Comparison of ENCODE assay signal across 23 cellular contexts in genomic region chr20:16027710-16028109, GRCh38.
"Had no signal": no experiment of that assay in that cellular context is flagged by ENCODE, and none has a peak within 500 bp of the region (broad histone marks: within the 10 kb centered on the region; RNA-seq: fewer than 3 reads in every experiment).

No MANE protein-coding gene starts in this region.

- H3K4me3 ChIP-seq: body of pancreas, colonic mucosa, esophagus muscularis mucosa, gastroesophageal sphincter, heart right ventricle, tibial nerve, uterus had no signal

- H3K36me3 ChIP-seq: colonic mucosa, esophagus muscularis mucosa, gastroesophageal sphincter, heart right ventricle, tibial nerve, uterus had no signal

- DNase-seq: activated CD4-positive, alpha-beta memory T cell treated with anti-CD3 and anti-CD28 coated beads, Interleukin-2, amount 10 ng/mL, durations not matched to agents 7 days and 5 days; activated CD4-positive, alpha-beta T cell treated with anti-CD3 and anti-CD28 coated beads for 48 hours; activated CD4-positive, CD25-positive, alpha-beta regulatory T cell; activated naive CD4-positive, alpha-beta T cell treated with Interleukin-2 at 50 U/mL for 16 hours; activated naive CD8-positive, alpha-beta T cell treated with anti-CD3 and anti-CD28 coated beads, Interleukin-2, amount 10 ng/mL, durations not matched to agents 7 days and 5 days; activated T-cell treated with anti-CD3 and anti-CD28 coated beads, Interleukin-2, amount 50 U/mL, for 24 hours; amygdala; body of pancreas; colonic mucosa; effector CD4-positive, alpha-beta T cell; heart right ventricle; natural killer cell; occipital lobe; stimulated activated naive CD8-positive, alpha-beta T cell treated with anti-CD3 and anti-CD28 coated beads, Interleukin-15, Interleukin-2, amounts not matched to agents 100 U/mL and 50 U/mL, for 24 hours; substantia nigra; T-cell; uterus had no signal

- H3K9me3 Mint-ChIP-seq: activated CD4-positive, alpha-beta memory T cell treated with anti-CD3 and anti-CD28 coated beads, Interleukin-2, amount 10 ng/mL, durations not matched to agents 7 days and 5 days; activated T-cell treated with anti-CD3 and anti-CD28 coated beads, Interleukin-2, amount 50 U/mL, for 24 hours; natural killer cell had no signal

- H3K4me3 Mint-ChIP-seq: activated CD4-positive, alpha-beta memory T cell treated with anti-CD3 and anti-CD28 coated beads, Interleukin-2, amount 10 ng/mL, durations not matched to agents 7 days and 5 days; activated naive CD8-positive, alpha-beta T cell treated with anti-CD3 and anti-CD28 coated beads, Interleukin-2, amount 10 ng/mL, durations not matched to agents 7 days and 5 days; activated T-cell treated with anti-CD3 and anti-CD28 coated beads, Interleukin-2, amount 50 U/mL, for 24 hours; central memory CD8-positive, alpha-beta T cell; natural killer cell; T-cell had no signal

- H3K36me3 Mint-ChIP-seq: activated naive CD8-positive, alpha-beta T cell treated with anti-CD3 and anti-CD28 coated beads, Interleukin-2, amount 10 ng/mL, durations not matched to agents 7 days and 5 days; natural killer cell; T-cell had no signal

- H3K27ac Mint-ChIP-seq: activated CD4-positive, alpha-beta memory T cell treated with anti-CD3 and anti-CD28 coated beads, Interleukin-2, amount 10 ng/mL, durations not matched to agents 7 days and 5 days; activated naive CD8-positive, alpha-beta T cell treated with anti-CD3 and anti-CD28 coated beads, Interleukin-2, amount 10 ng/mL, durations not matched to agents 7 days and 5 days; activated T-cell treated with anti-CD3 and anti-CD28 coated beads, Interleukin-2, amount 50 U/mL, for 24 hours; activated T-helper 2 cell treated with anti-CD3 and anti-CD28 coated beads, Interferon-gamma antibody, Interleukin-2, Interleukin-4, amounts not matched to agents 10 μg/mL and 5 μg/mL and 100 μg/mL, durations not matched to agents 14 hours and 24 hours and 36 hours; natural killer cell; T-cell had no signal

- H3K27me3 ChIP-seq: body of pancreas, colonic mucosa, esophagus muscularis mucosa, gastroesophageal sphincter, tibial nerve, uterus had no signal

- H3K27me3 Mint-ChIP-seq: activated CD4-positive, alpha-beta memory T cell treated with anti-CD3 and anti-CD28 coated beads, Interleukin-2, amount 10 ng/mL, durations not matched to agents 7 days and 5 days; activated naive CD8-positive, alpha-beta T cell treated with anti-CD3 and anti-CD28 coated beads, Interleukin-2, amount 10 ng/mL, durations not matched to agents 7 days and 5 days; activated T-cell treated with anti-CD3 and anti-CD28 coated beads, Interleukin-2, amount 50 U/mL, for 24 hours; central memory CD8-positive, alpha-beta T cell; memory B cell; T-cell had no signal

- H3K27ac ChIP-seq: body of pancreas, colonic mucosa, esophagus muscularis mucosa, gastroesophageal sphincter, heart right ventricle, tibial nerve, uterus had no signal

- H3K4me1 ChIP-seq: body of pancreas, colonic mucosa, esophagus muscularis mucosa, gastroesophageal sphincter, heart right ventricle, uterus had no signal

- H3K4me1 Mint-ChIP-seq: activated CD4-positive, alpha-beta memory T cell treated with anti-CD3 and anti-CD28 coated beads, Interleukin-2, amount 10 ng/mL, durations not matched to agents 7 days and 5 days; activated naive CD8-positive, alpha-beta T cell treated with anti-CD3 and anti-CD28 coated beads, Interleukin-2, amount 10 ng/mL, durations not matched to agents 7 days and 5 days; central memory CD8-positive, alpha-beta T cell had no signal

- ATAC-seq: body of pancreas; gastroesophageal sphincter; heart right ventricle; natural killer cell; stimulated activated naive CD8-positive, alpha-beta T cell treated with anti-CD3 and anti-CD28 coated beads, Interleukin-15, Interleukin-2, amounts not matched to agents 100 U/mL and 50 U/mL, for 24 hours; T-cell had no signal

- H3K9me3 ChIP-seq: body of pancreas, colonic mucosa, esophagus muscularis mucosa, gastroesophageal sphincter, heart right ventricle, tibial nerve, uterus had no signal
